ENCODE assay signal across 10 cellular contexts in genomic region chr10:100007239-100008141, GRCh38. TPM values are rescaled to one million over a fixed set of nuclear protein-coding genes. Genes with fewer than 3 reads are reported as not detected.
DNase-seq lines count a peak whose midpoint lies in the region; ATAC-seq and TF ChIP-seq lines count a peak whose summit lies in the region.
"Had no signal": no experiment of that assay in that cellular context is flagged by ENCODE, and none has a peak within 500 bp of the region (broad histone marks: within the 10 kb centered on the region; RNA-seq: fewer than 3 reads in every experiment).

No MANE protein-coding gene starts in this region.

- peaks cover 25% of the 10 kb centered on the region for H3K27me3 Mint-ChIP-seq in activated CD4-positive, alpha-beta memory T cell treated with anti-CD3 and anti-CD28 coated beads, Interleukin-2, amount 10 ng/mL, durations not matched to agents 7 days and 5 days
- peaks cover 11% of the 10 kb centered on the region for H3K27me3 Mint-ChIP-seq in activated CD4-positive, alpha-beta memory T cell treated with anti-CD3 and anti-CD28 coated beads for 36 hours
- H3K27me3 Mint-ChIP-seq in activated CD8-positive, alpha-beta T cell treated with anti-CD3 and anti-CD28 coated beads, Interleukin-2, amount 10 ng/mL, durations not matched to agents 7 days and 5 days (ENCODE audit: low read depth), result peaks cover 23% of the 10 kb centered on the region
- peaks cover 4% of the 10 kb centered on the region for H3K27me3 Mint-ChIP-seq in glutamatergic neuron (ENCODE audit: unreplicated experiment)

- H3K4me3 Mint-ChIP-seq in activated CD4-positive, alpha-beta memory T cell treated with anti-CD3 and anti-CD28 coated beads, Interleukin-2, amount 10 ng/mL, durations not matched to agents 7 days and 5 days, result peak overlapping the region; percentile 32
- no peak overlapping the region for H3K4me3 Mint-ChIP-seq in activated CD4-positive, alpha-beta memory T cell treated with anti-CD3 and anti-CD28 coated beads for 36 hours
- H3K4me3 Mint-ChIP-seq in activated CD8-positive, alpha-beta T cell treated with anti-CD3 and anti-CD28 coated beads, Interleukin-2, amount 10 ng/mL, durations not matched to agents 7 days and 5 days, result peak overlapping the region; percentile 38
- peak overlapping the region; percentile 90 for H3K4me3 Mint-ChIP-seq in glutamatergic neuron (ENCODE audit: unreplicated experiment)

- no peaks in the 10 kb centered on the region for H3K9me3 ChIP-seq in subcutaneous abdominal adipose tissue (ENCODE audit: control insufficient read depth in 5 of 5, low read length in 5 of 5)
- H3K9me3 ChIP-seq: thyroid gland had no signal

- DNase-seq in activated CD4-positive, alpha-beta memory T cell treated with anti-CD3 and anti-CD28 coated beads, Interleukin-2, amount 10 ng/mL, durations not matched to agents 7 days and 5 days, result no peak
- DNase-seq in activated CD4-positive, alpha-beta memory T cell treated with anti-CD3 and anti-CD28 coated beads for 36 hours, result no peak
- DNase-seq in activated CD8-positive, alpha-beta T cell treated with anti-CD3 and anti-CD28 coated beads, Interleukin-2, amount 10 ng/mL, durations not matched to agents 7 days and 5 days, result no peak
- DNase-seq in glutamatergic neuron, result no peak
- no peak for DNase-seq in DMS79 (lab: John Stamatoyannopoulos, UW)
- DNase-seq in NCI-H1092 (lab: John Stamatoyannopoulos, UW), result no peak
- DNase-seq: thyroid gland had no signal

- H3K27me3 ChIP-seq in subcutaneous abdominal adipose tissue (ENCODE audit: control insufficient read depth in 5 of 5, insufficient read depth in 4 of 5, low read length in 5 of 5), result no peaks in the 10 kb centered on the region
- H3K27me3 ChIP-seq: cardiac muscle cell, thyroid gland had no signal

- no peaks in the 10 kb centered on the region for H3K36me3 Mint-ChIP-seq in activated CD4-positive, alpha-beta memory T cell treated with anti-CD3 and anti-CD28 coated beads, Interleukin-2, amount 10 ng/mL, durations not matched to agents 7 days and 5 days (ENCODE audit: low read depth)
- H3K36me3 Mint-ChIP-seq in activated CD4-positive, alpha-beta memory T cell treated with anti-CD3 and anti-CD28 coated beads for 36 hours, result no peaks in the 10 kb centered on the region
- no peaks in the 10 kb centered on the region for H3K36me3 Mint-ChIP-seq in activated CD8-positive, alpha-beta T cell treated with anti-CD3 and anti-CD28 coated beads, Interleukin-2, amount 10 ng/mL, durations not matched to agents 7 days and 5 days (ENCODE audit: low read depth)
- peaks cover 4% of the 10 kb centered on the region for H3K36me3 Mint-ChIP-seq in glutamatergic neuron (ENCODE audit: unreplicated experiment)

- H3K4me3 ChIP-seq in subcutaneous abdominal adipose tissue (ENCODE audit: low read depth in 1 of 5, low read length in 5 of 5), result peak overlapping the region in 4 of 5 donors; percentile 90 to 98 (median 96)
- H3K4me3 ChIP-seq: thyroid gland had no signal

- intact Hi-C loops in activated CD4-positive, alpha-beta memory T cell treated with anti-CD3 and anti-CD28 coated beads for 36 hours (cut with micrococcal nuclease), result loop anchor here (2.0 to 10.0 kb wide), 3 partner anchors 160 to 387 kb away; partner anchors contain the start of genes ERLIN1 and SLC25A28

- H3K9ac ChIP-seq in subcutaneous abdominal adipose tissue (ENCODE audit: low read length in 5 of 5), result peak overlapping the region in 1 of 5 donors; percentile 32

- H3K4me1 Mint-ChIP-seq in activated CD4-positive, alpha-beta memory T cell treated with anti-CD3 and anti-CD28 coated beads, Interleukin-2, amount 10 ng/mL, durations not matched to agents 7 days and 5 days, result peaks cover 49% of the 10 kb centered on the region
- H3K4me1 Mint-ChIP-seq in activated CD4-positive, alpha-beta memory T cell treated with anti-CD3 and anti-CD28 coated beads for 36 hours (ENCODE audit: low read depth), result peaks cover 46% of the 10 kb centered on the region
- H3K4me1 Mint-ChIP-seq in activated CD8-positive, alpha-beta T cell treated with anti-CD3 and anti-CD28 coated beads, Interleukin-2, amount 10 ng/mL, durations not matched to agents 7 days and 5 days (ENCODE audit: low read depth), result peaks cover 37% of the 10 kb centered on the region
- peaks cover 7% of the 10 kb centered on the region for H3K4me1 Mint-ChIP-seq in glutamatergic neuron (ENCODE audit: low read depth, unreplicated experiment)

- no peaks in the 10 kb centered on the region for H3K9me3 Mint-ChIP-seq in activated CD4-positive, alpha-beta memory T cell treated with anti-CD3 and anti-CD28 coated beads, Interleukin-2, amount 10 ng/mL, durations not matched to agents 7 days and 5 days
- H3K9me3 Mint-ChIP-seq in activated CD4-positive, alpha-beta memory T cell treated with anti-CD3 and anti-CD28 coated beads for 36 hours, result no peaks in the 10 kb centered on the region
- H3K9me3 Mint-ChIP-seq in activated CD8-positive, alpha-beta T cell treated with anti-CD3 and anti-CD28 coated beads, Interleukin-2, amount 10 ng/mL, durations not matched to agents 7 days and 5 days (ENCODE audit: insufficient read depth), result no peaks in the 10 kb centered on the region
- H3K9me3 Mint-ChIP-seq in glutamatergic neuron (ENCODE audit: unreplicated experiment), result peaks cover 6% of the 10 kb centered on the region

- no peak overlapping the region for H3K27ac Mint-ChIP-seq in activated CD4-positive, alpha-beta memory T cell treated with anti-CD3 and anti-CD28 coated beads, Interleukin-2, amount 10 ng/mL, durations not matched to agents 7 days and 5 days
- no peak overlapping the region for H3K27ac Mint-ChIP-seq in activated CD4-positive, alpha-beta memory T cell treated with anti-CD3 and anti-CD28 coated beads for 36 hours
- no peak overlapping the region for H3K27ac Mint-ChIP-seq in activated CD8-positive, alpha-beta T cell treated with anti-CD3 and anti-CD28 coated beads, Interleukin-2, amount 10 ng/mL, durations not matched to agents 7 days and 5 days
- no peak overlapping the region for H3K27ac Mint-ChIP-seq in glutamatergic neuron (ENCODE audit: unreplicated experiment)

- peak overlapping the region; percentile 12 for H3K27ac ChIP-seq in subcutaneous abdominal adipose tissue (ENCODE audit: low read depth, low read length)
- H3K27ac ChIP-seq: cardiac muscle cell had no signal

- no peak for ATAC-seq in activated CD8-positive, alpha-beta T cell treated with anti-CD3 and anti-CD28 coated beads, Interleukin-2, amount 10 ng/mL, durations not matched to agents 7 days and 5 days
- ATAC-seq in GM19035 (IDR thresholded peaks at IDR 0.05; ENCODE audit: unreplicated experiment), result no peak

- POLR2A ChIA-PET in activated CD4-positive, alpha-beta memory T cell treated with anti-CD3 and anti-CD28 coated beads, Interleukin-2, amount 10 ng/mL, durations not matched to agents 7 days and 5 days (lab: Charles Lee), result interaction anchor here (1.1 kb wide), 1 partner anchor 275 kb away, joined by 3 read pairs; the partner anchor contains the start of gene CUTC
- POLR2A ChIA-PET in activated CD4-positive, alpha-beta memory T cell treated with anti-CD3 and anti-CD28 coated beads for 36 hours (lab: Charles Lee), result no interaction called here
- POLR2A ChIA-PET in activated CD8-positive, alpha-beta T cell treated with anti-CD3 and anti-CD28 coated beads, Interleukin-2, amount 10 ng/mL, durations not matched to agents 7 days and 5 days (lab: Charles Lee), result interaction anchor here (0.6 kb wide), 1 partner anchor 24 kb away, joined by 5 read pairs; no protein-coding TSS in a partner anchor

- CTCF ChIA-PET in activated CD4-positive, alpha-beta memory T cell treated with anti-CD3 and anti-CD28 coated beads, Interleukin-2, amount 10 ng/mL, durations not matched to agents 7 days and 5 days (lab: Charles Lee), result interaction anchor here (1.1 to 2.9 kb wide), 3 partner anchors 7 to 162 kb away, joined by 4 to 12 read pairs (median 8); no protein-coding TSS in a partner anchor
- CTCF ChIA-PET in activated CD4-positive, alpha-beta memory T cell treated with anti-CD3 and anti-CD28 coated beads for 36 hours (lab: Charles Lee), result interaction anchor here (1.0 to 9.8 kb wide), 6 partner anchors 13 to 275 kb away, joined by 3 to 119 read pairs (median 8); partner anchors contain the start of genes COX15 and CUTC
- CTCF ChIA-PET in activated CD8-positive, alpha-beta T cell treated with anti-CD3 and anti-CD28 coated beads, Interleukin-2, amount 10 ng/mL, durations not matched to agents 7 days and 5 days (lab: Charles Lee), result interaction anchor here (0.8 to 4.5 kb wide), 5 partner anchors 11 to 224 kb away, joined by 3 to 67 read pairs (median 35); no protein-coding TSS in a partner anchor

- TF ChIP-seq CTCF in glutamatergic neuron (IDR thresholded peaks at IDR 0.05; ENCODE audit: partially characterized antibody, unreplicated experiment), result no peak

- H3K4me1 ChIP-seq in subcutaneous abdominal adipose tissue (ENCODE audit: control insufficient read depth in 5 of 5, insufficient read depth in 5 of 5, low read length in 5 of 5), result peaks cover 4 to 55% (median 47%) of the 10 kb centered on the region in 5 donors

- H3K36me3 ChIP-seq in subcutaneous abdominal adipose tissue (ENCODE audit: control insufficient read depth in 5 of 5, insufficient read depth in 5 of 5, low read length in 5 of 5), result no peaks in the 10 kb centered on the region
- H3K36me3 ChIP-seq: cardiac muscle cell, thyroid gland had no signal

RNA-seq across cellular contexts. Expression of gene DNMBP, which starts 2.3 kb away (rescaled TPM):
- total RNA-seq in activated CD4-positive, alpha-beta memory T cell treated with anti-CD3 and anti-CD28 coated beads, Interleukin-2, amount 10 ng/mL, durations not matched to agents 7 days and 5 days, result 1 to 10 TPM; 4.8 to 5.1 TPM
- 1 to 10 TPM; 2.1 to 2.2 TPM for total RNA-seq in activated CD4-positive, alpha-beta memory T cell treated with anti-CD3 and anti-CD28 coated beads for 36 hours
- total RNA-seq in activated CD8-positive, alpha-beta T cell treated with anti-CD3 and anti-CD28 coated beads, Interleukin-2, amount 10 ng/mL, durations not matched to agents 7 days and 5 days, result 1 to 10 TPM; 4.1 to 4.4 TPM
- 9.5 TPM for total RNA-seq in glutamatergic neuron (ENCODE audit: unreplicated experiment)
